17 cellular contexts compared by ENCODE assay signal in genomic region chr3:126500016-126500415, GRCh38. TPM values are rescaled to one million over a fixed set of nuclear protein-coding genes. Genes with fewer than 3 reads are reported as not detected.
DNase-seq lines count a peak whose midpoint lies in the region; ATAC-seq lines count a peak whose summit lies in the region.
"Had no signal": no experiment of that assay in that cellular context is flagged by ENCODE, and none has a peak within 500 bp of the region (broad histone marks: within the 10 kb centered on the region; RNA-seq: fewer than 3 reads in every experiment).

No MANE protein-coding gene starts in this region.

- H3K27ac ChIP-seq in mesendoderm (ENCODE audit: low read depth, low read length), result no peak overlapping the region
- H3K27ac ChIP-seq: C4-2B had no signal

- no peak for ATAC-seq in GM21717 (IDR thresholded peaks at IDR 0.05; ENCODE audit: unreplicated experiment)
- ATAC-seq: GM12878 had no signal

- no peak overlapping the region for H2BK15ac ChIP-seq in mesendoderm (replicated peaks; ENCODE audit: low read depth)

- no peaks in the 10 kb centered on the region for H3K79me1 ChIP-seq in mesendoderm (ENCODE audit: low read length)

- H4K5ac ChIP-seq in mesendoderm (ENCODE audit: low read length), result no peak overlapping the region

- H3K27me3 ChIP-seq in H7 (ENCODE audit: control insufficient read depth, insufficient read depth, low read length) (no peaks in the 10 kb centered on the region), mesendoderm (ENCODE audit: insufficient read depth, low read length, poor library complexity) (no peaks in the 10 kb centered on the region)
- H3K27me3 ChIP-seq: BE2C had no signal

- no peak overlapping the region for H3K23ac ChIP-seq in mesendoderm (ENCODE audit: low read length)

- no peaks in the 10 kb centered on the region for H3K36me3 ChIP-seq in H7 (replicated peaks; ENCODE audit: control insufficient read depth, insufficient read depth, low read length)
- no peaks in the 10 kb centered on the region for H3K36me3 ChIP-seq in mesendoderm (ENCODE audit: control insufficient read depth, insufficient read depth, low read length)
- H3K36me3 ChIP-seq: BE2C had no signal

- H2BK120ac ChIP-seq in mesendoderm (ENCODE audit: low read depth, low read length), result no peak overlapping the region

- DNase-seq in H7, result peak; percentile 76
- peak; percentile 20 for DNase-seq in RPMI8226
- DNase-seq in mesendoderm, result peak; percentile 11
- no peak for DNase-seq in NCI-H1694 (lab: John Stamatoyannopoulos, UW)
- no peak for DNase-seq in G401 (ENCODE audit: low spot score)
- DNase-seq: ACHN; BE2C; CD4-positive, alpha-beta T cell; DMS153; DMS79; KBM-7 had no signal

- H3K4me2 ChIP-seq in mesendoderm (ENCODE audit: low read length), result no peak overlapping the region

- no peaks in the 10 kb centered on the region for H3K4me1 ChIP-seq in mesendoderm (ENCODE audit: control insufficient read depth, low read depth, low read length)
- H3K4me1 ChIP-seq: BE2C had no signal

- no peak overlapping the region for H2AK5ac ChIP-seq in mesendoderm (ENCODE audit: low read length)

- H3K56ac ChIP-seq in mesendoderm (ENCODE audit: low read length), result no peak overlapping the region

- H3K4ac ChIP-seq in mesendoderm (ENCODE audit: low read depth, low read length), result no peak overlapping the region

- H3K18ac ChIP-seq in mesendoderm (ENCODE audit: low read length), result no peak overlapping the region

- H3K9ac ChIP-seq in mesendoderm (ENCODE audit: low read length), result no peak overlapping the region

- H3K4me3 ChIP-seq in H7 (ENCODE audit: insufficient read depth, low read depth, low read length) (no peak overlapping the region), mesendoderm (ENCODE audit: low read length) (no peak overlapping the region)
- H3K4me3 ChIP-seq: GM12878 had no signal

- no peaks in the 10 kb centered on the region for H3K79me2 ChIP-seq in mesendoderm (ENCODE audit: control insufficient read depth, insufficient read depth, low read length)

- no peak overlapping the region for H4K8ac ChIP-seq in mesendoderm (ENCODE audit: low read depth, low read length)

- WGBS in mesendoderm (ENCODE audit: extremely low coverage, insufficient coverage, low lambda C conversion rate), result no CpG with 5 or more reads among the region's 7 CpGs

- H2BK5ac ChIP-seq in mesendoderm (ENCODE audit: low read length), result no peak overlapping the region

- in situ Hi-C loops in G401 (cut with HindIII; ENCODE audit: low sequenced_read_pairs), result no loop called here

RNA-seq across cellular contexts. Expression of gene UROC1, which starts 17.6 kb away (rescaled TPM):
- total RNA-seq in H7 (2014; rRNA removed; shearing (Covaris generic)), result not detected in 2 replicates
- polyA plus RNA-seq in mesendoderm (2013, experiment 1 of 2), result 0.01 TPM
- polyA plus RNA-seq in mesendoderm (2013, experiment 2 of 2), result not detected
- not detected in 2 replicates for total RNA-seq in G401 (2014; rRNA removed; shearing (Covaris generic))
- total RNA-seq: CD4-positive, alpha-beta T cell; Daoy; GM12878 had no signal
- polyA plus RNA-seq: IgD-negative memory B cell had no signal

RNA-seq across cellular contexts. Expression of gene CHST13, which starts 23.9 kb away (rescaled TPM):
- 2.5 and 2.8 TPM in 2 replicates for total RNA-seq in H7 (2014; rRNA removed; shearing (Covaris generic))
- 1.5 TPM for polyA plus RNA-seq in mesendoderm (2013, experiment 1 of 2)
- 1.8 TPM for polyA plus RNA-seq in mesendoderm (2013, experiment 2 of 2)
- 0.49 and 2.0 TPM in 2 replicates for total RNA-seq in G401 (2014; rRNA removed; shearing (Covaris generic))
- total RNA-seq: CD4-positive, alpha-beta T cell; Daoy; GM12878 had no signal
- polyA plus RNA-seq: GM12878, IgD-negative memory B cell had no signal

RNA-seq across cellular contexts. Expression of gene ZXDC, which starts 24.3 kb away (rescaled TPM):
- total RNA-seq in H7 (2014; rRNA removed; shearing (Covaris generic)), result 27.2 and 33.2 TPM in 2 replicates
- 9.7 TPM for polyA plus RNA-seq in mesendoderm (2013, experiment 1 of 2)
- 10.0 TPM for polyA plus RNA-seq in mesendoderm (2013, experiment 2 of 2)
- 11.4 and 18.9 TPM in 2 replicates for total RNA-seq in G401 (2014; rRNA removed; shearing (Covaris generic))

RNA-seq across cellular contexts. Expression of gene C3orf22, which starts 58.7 kb away (rescaled TPM):
- not detected in 2 replicates for total RNA-seq in H7 (2014; rRNA removed; shearing (Covaris generic))
- polyA plus RNA-seq in mesendoderm (2013, experiment 1 of 2), result not detected
- polyA plus RNA-seq in mesendoderm (2013, experiment 2 of 2), result not detected
- not detected in 2 replicates for total RNA-seq in G401 (2014; rRNA removed; shearing (Covaris generic))
- total RNA-seq: CD4-positive, alpha-beta T cell; Daoy; GM12878; HepG2 had no signal
- polyA plus RNA-seq: GM12878, HepG2, IgD-negative memory B cell had no signal

Comparison
In these comparisons a context has a peak if more than half of its experiments do, and no peak if none do; other contexts are left out.
1. DNase-seq: peak in H7 (single experiment), RPMI8226 (single experiment) and mesendoderm (single experiment); none in NCI-H1694 (single experiment) and G401 (single experiment).